ENCODE assay signal across 16 cellular contexts in the genomic region with DNA sequence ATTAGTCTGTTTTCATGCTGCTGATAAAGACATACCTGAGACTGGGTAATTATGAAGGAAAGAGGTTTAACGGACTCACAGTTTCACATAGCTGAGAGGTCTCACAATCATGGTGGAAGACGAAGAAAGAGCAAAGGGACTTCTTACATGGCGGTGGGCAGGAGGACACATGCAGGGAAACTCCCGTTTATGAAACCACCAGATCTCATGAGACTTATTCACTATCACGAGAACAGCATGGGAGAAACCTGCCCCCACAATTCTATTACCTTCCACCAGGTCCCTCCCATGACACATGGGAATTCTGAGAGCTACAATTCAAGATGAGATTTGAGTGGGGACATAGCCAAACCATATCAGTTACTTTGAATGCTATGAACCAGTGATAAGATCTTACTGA. TPM values are rescaled to one million over a fixed set of nuclear protein-coding genes. Genes with fewer than 3 reads are reported as not detected.
A peak's percentile ranks its signal among the peaks of the same experiment; 100 is the strongest.
DNase-seq lines count a peak whose midpoint lies in the region; ATAC-seq and TF ChIP-seq lines count a peak whose summit lies in the region.
"Had no signal": no experiment of that assay in that cellular context is flagged by ENCODE, and none has a peak within 500 bp of the region (broad histone marks: within the 10 kb centered on the region; RNA-seq: fewer than 3 reads in every experiment).

No MANE protein-coding gene starts in this region.

- DNase-seq in heart right ventricle: no peak
- no peak for DNase-seq in right cardiac atrium
- DNase-seq in ecto neural progenitor cell (ENCODE audit: low spot score): peak; percentile 18
- DNase-seq in testis: peak; percentile 12
- DNase-seq in occipital lobe (lab: John Stamatoyannopoulos, UW): no peak
- DNase-seq in kidney tubule cell (ENCODE audit: low spot score): no peak
- DNase-seq: 8988T; AML-193; Caco-2; CD8-positive, alpha-beta memory T cell; GF-D8; HCEC 1CT; HFFc6 had no signal

- ATAC-seq in heart right ventricle (no peak), right cardiac atrium (no peak)

- H3K4me3 ChIP-seq in heart right ventricle (no peak overlapping the region), right cardiac atrium (ENCODE audit: low read length) (no peak overlapping the region), testis (no peak overlapping the region)
- H3K4me3 ChIP-seq: BLaER1 had no signal

- H3K9me3 ChIP-seq in heart right ventricle: no peaks in the 10 kb centered on the region
- no peaks in the 10 kb centered on the region for H3K9me3 ChIP-seq in right cardiac atrium (ENCODE audit: control insufficient read depth, low read length)
- no peaks in the 10 kb centered on the region for H3K9me3 ChIP-seq in testis
- H3K9me3 ChIP-seq: BLaER1, Caco-2 had no signal

- H3K27ac ChIP-seq in heart right ventricle: peak overlapping the region in 8 of 10 donors; percentile 48 to 89 (median 68)
- no peak overlapping the region for H3K27ac ChIP-seq in right cardiac atrium (ENCODE audit: low read length)
- peak overlapping the region; percentile 31 for H3K27ac ChIP-seq in VCaP
- H3K27ac ChIP-seq in testis: no peak overlapping the region
- H3K27ac ChIP-seq: BLaER1 had no signal

- no peaks in the 10 kb centered on the region for H3K36me3 ChIP-seq in heart right ventricle
- no peaks in the 10 kb centered on the region for H3K36me3 ChIP-seq in testis (ENCODE audit: low read depth, missing control alignments)
- H3K36me3 ChIP-seq: BLaER1 had no signal

- TF ChIP-seq CTCF in heart right ventricle (IDR thresholded peaks at IDR 0.05): no peak
- TF ChIP-seq CTCF in VCaP (conservative IDR thresholded peaks at IDR 0.05): no peak
- TF ChIP-seq CTCF in testis (IDR thresholded peaks at IDR 0.05): no peak

- TF ChIP-seq POLR2A in testis (IDR thresholded peaks at IDR 0.05): no peak

- WGBS in heart right ventricle, 2 donors: 82 to 89% methylated on average over 5 of the region's 5 CpGs
- 90% methylated on average over 5 of the region's 5 CpGs for WGBS in right cardiac atrium
- WGBS in testis, 2 donors: 86% methylated on average over 4 to 5 of the region's 5 CpGs

- intact Hi-C loops in heart right ventricle (cut with DNase I): loop anchor here in 2 of 10 donors (5.0 to 10.0 kb wide), 2 partner anchors 117 to 165 kb away; no protein-coding TSS in a partner anchor
- intact Hi-C loops in right cardiac atrium (cut with DNase I): no loop called here
- intact Hi-C loops in testis (cut with DNase I; ENCODE audit: low total_unique reads): no loop called here

- H3K4me1 ChIP-seq in heart right ventricle: peaks cover 10 to 64% (median 39%) of the 10 kb centered on the region in 9 donors
- peaks cover 11% of the 10 kb centered on the region for H3K4me1 ChIP-seq in right cardiac atrium (ENCODE audit: control insufficient read depth, insufficient read depth, low read length)
- peaks cover 10% of the 10 kb centered on the region for H3K4me1 ChIP-seq in testis

- peaks cover 0 to 6% (median 0%) of the 10 kb centered on the region in 7 donors for H3K27me3 ChIP-seq in heart right ventricle
- H3K27me3 ChIP-seq in right cardiac atrium (ENCODE audit: control insufficient read depth, insufficient read depth): no peaks in the 10 kb centered on the region
- no peaks in the 10 kb centered on the region for H3K27me3 ChIP-seq in testis
- H3K27me3 ChIP-seq: BLaER1 had no signal

RNA-seq across cellular contexts. Expression of gene SCTR, which starts 44.1 kb away (rescaled TPM):
- total RNA-seq in heart right ventricle: under 1 TPM in 8 of 10 donors, not detected in 2; 0.36 to 0.94 (median 0.57) TPM
- 1 to 10 TPM in 1 of 2 donors, under 1 TPM in 1; 0.10 to 1.4 TPM for polyA plus RNA-seq in heart right ventricle
- total RNA-seq in right cardiac atrium: under 1 TPM in 2 of 4 donors, not detected in 2; 0.38 to 0.40 TPM
- 0.50 TPM for polyA plus RNA-seq in right cardiac atrium
- 1 to 10 TPM; 1.1 to 2.0 TPM for total RNA-seq in testis
- polyA plus RNA-seq in testis (ENCODE audit: insufficient read depth, low read depth, low replicate concordance): 6.6 TPM
- 0.62 TPM for total RNA-seq in occipital lobe
- total RNA-seq: Caco-2; CD8-positive, alpha-beta memory T cell; H4; HFFc6 had no signal
- polyA plus RNA-seq: CD8-positive, alpha-beta memory T cell had no signal

RNA-seq across cellular contexts. Expression of gene TMEM37, which starts 48.5 kb away (rescaled TPM):
- total RNA-seq in heart right ventricle: 1 to 10 TPM in 8 of 10 donors, under 1 TPM in 2; 0.32 to 4.7 (median 2.2) TPM
- polyA plus RNA-seq in heart right ventricle: 1 to 10 TPM in 1 of 2 donors, under 1 TPM in 1; 0.78 to 1.2 TPM
- 1 to 10 TPM; 4.7 to 9.6 (median 7.5) TPM for total RNA-seq in right cardiac atrium
- polyA plus RNA-seq in right cardiac atrium: 8.2 TPM
- 10 to 100 TPM in 1 of 2 donors, 1 to 10 TPM in 1; 7.0 to 14.2 TPM for total RNA-seq in testis
- 9.0 TPM for polyA plus RNA-seq in testis (ENCODE audit: insufficient read depth, low read depth, low replicate concordance)
- not detected for total RNA-seq in occipital lobe
- total RNA-seq: CD8-positive, alpha-beta memory T cell; HFFc6 had no signal
- polyA plus RNA-seq: CD8-positive, alpha-beta memory T cell had no signal

Comparison
In these comparisons a context has a peak if more than half of its experiments do, and no peak if none do; other contexts are left out.
1. H3K27ac ChIP-seq: peak in heart right ventricle (8 of 10) and VCaP (single experiment); none in right cardiac atrium (single experiment) and testis (0 of 2).
2. DNase-seq: peak in ecto neural progenitor cell (single experiment) and testis (single experiment); none in heart right ventricle (0 of 2), right cardiac atrium (0 of 3), occipital lobe (single experiment) and kidney tubule cell (single experiment).